In the genomic region with DNA sequence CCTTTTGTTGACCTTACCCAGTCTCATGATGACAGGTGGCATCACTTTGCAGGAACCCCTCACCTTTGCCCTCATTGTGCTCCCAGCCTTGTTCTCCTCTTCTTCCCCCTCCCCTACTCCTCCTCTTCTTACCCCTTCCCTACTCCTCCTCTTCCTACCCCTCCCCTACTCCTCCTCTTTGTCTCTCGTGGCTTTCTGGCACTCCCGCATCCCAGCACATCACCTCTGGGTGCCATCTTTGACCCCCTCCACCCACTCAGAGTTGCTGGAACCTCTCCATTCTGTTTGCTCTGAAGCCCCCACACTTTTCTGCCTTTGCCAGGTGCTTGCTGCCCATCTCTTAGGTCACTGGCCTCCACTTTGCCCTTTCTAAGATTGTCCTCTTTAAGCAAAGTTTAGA, we compare ENCODE assay signal across 24 cellular contexts. TPM values are rescaled to one million over a fixed set of nuclear protein-coding genes. Genes with fewer than 3 reads are reported as not detected.
DNase-seq lines count a peak whose midpoint lies in the region; ATAC-seq and TF ChIP-seq lines count a peak whose summit lies in the region.
"Had no signal": no experiment of that assay in that cellular context is flagged by ENCODE, and none has a peak within 500 bp of the region (broad histone marks: within the 10 kb centered on the region; RNA-seq: fewer than 3 reads in every experiment).

No MANE protein-coding gene starts in this region.

- intact Hi-C loops in CD8-positive, alpha-beta T cell (cut with DNase I, micrococcal nuclease) = no loop called here
- intact Hi-C loops in left lung (cut with DNase I) = no loop called here

- H3K36me3 ChIP-seq in CD8-positive, alpha-beta T cell (ENCODE audit: insufficient read depth, low read length) = no peaks in the 10 kb centered on the region
- H3K36me3 ChIP-seq in left lung = peaks cover 0 to 9% of the 10 kb centered on the region in 2 donors
- H3K36me3 ChIP-seq: breast epithelium, prostate gland, SJCRH30 had no signal

- H3K4me3 Mint-ChIP-seq in T-helper 2 cell treated with Interferon-gamma antibody and Interleukin-4, amounts not matched to agents 5 μg/mL and 100 μg/mL, for 36 hours = no peak overlapping the region
- H3K4me3 Mint-ChIP-seq in CD8-positive, alpha-beta T cell = no peak overlapping the region
- no peak overlapping the region for H3K4me3 Mint-ChIP-seq in brain
- peak overlapping the region; percentile 20 for H3K4me3 Mint-ChIP-seq in neural crest cell

- no peak overlapping the region for H3K4me3 ChIP-seq in CD8-positive, alpha-beta T cell (ENCODE audit: low read depth, low read length)
- H3K4me3 ChIP-seq in left lung = no peak overlapping the region
- H3K4me3 ChIP-seq: breast epithelium, prostate gland, SJCRH30 had no signal

- H3K9me3 Mint-ChIP-seq in T-helper 2 cell treated with Interferon-gamma antibody and Interleukin-4, amounts not matched to agents 5 μg/mL and 100 μg/mL, for 36 hours = peaks cover 11% of the 10 kb centered on the region
- H3K9me3 Mint-ChIP-seq in CD8-positive, alpha-beta T cell = no peaks in the 10 kb centered on the region
- H3K9me3 Mint-ChIP-seq in brain (peaks cover 5 to 9% (median 6%) of the 10 kb centered on the region in 5 experiments), neural crest cell (peaks cover 3% of the 10 kb centered on the region)

- peaks cover 61% of the 10 kb centered on the region for H3K36me3 Mint-ChIP-seq in T-helper 2 cell treated with Interferon-gamma antibody and Interleukin-4, amounts not matched to agents 5 μg/mL and 100 μg/mL, for 36 hours (ENCODE audit: low read depth)
- peaks cover 31% of the 10 kb centered on the region for H3K36me3 Mint-ChIP-seq in CD8-positive, alpha-beta T cell
- peaks cover 36% of the 10 kb centered on the region for H3K36me3 Mint-ChIP-seq in brain
- H3K36me3 Mint-ChIP-seq in neural crest cell (ENCODE audit: low read depth) = peaks cover 17% of the 10 kb centered on the region

- H3K4me1 Mint-ChIP-seq in T-helper 2 cell treated with Interferon-gamma antibody and Interleukin-4, amounts not matched to agents 5 μg/mL and 100 μg/mL, for 36 hours (ENCODE audit: low read depth) = peaks cover 41% of the 10 kb centered on the region
- peaks cover 52% of the 10 kb centered on the region for H3K4me1 Mint-ChIP-seq in CD8-positive, alpha-beta T cell (ENCODE audit: low read depth)
- peaks cover 23% of the 10 kb centered on the region for H3K4me1 Mint-ChIP-seq in brain
- H3K4me1 Mint-ChIP-seq in neural crest cell = peaks cover 39% of the 10 kb centered on the region

- ATAC-seq in CD8-positive, alpha-beta T cell = no peak
- no peak for ATAC-seq in left lung
- no peak for ATAC-seq in HG02678 (IDR thresholded peaks at IDR 0.05; ENCODE audit: unreplicated experiment)
- ATAC-seq: esophagus mucosa; foreskin keratinocyte; left lobe of liver; naive thymus-derived CD4-positive, alpha-beta T cell had no signal

- H3K27me3 ChIP-seq in CD8-positive, alpha-beta T cell (ENCODE audit: insufficient read depth, low read length) = no peaks in the 10 kb centered on the region
- no peaks in the 10 kb centered on the region for H3K27me3 ChIP-seq in left lung
- H3K27me3 ChIP-seq: breast epithelium, foreskin keratinocyte, SJCRH30 had no signal

- DNase-seq in T-helper 2 cell treated with Interferon-gamma antibody and Interleukin-4, amounts not matched to agents 5 μg/mL and 100 μg/mL, for 36 hours (ENCODE audit: low spot score) = no peak
- DNase-seq in T-helper 2 cell (no peak), neural crest cell (ENCODE audit: low read depth, low spot score) (no peak), left lung (no peak), NCI-H128 (lab: John Stamatoyannopoulos, UW; ENCODE audit: unreplicated experiment) (no peak)
- no peak for DNase-seq in CD8-positive, alpha-beta T cell
- DNase-seq: activated CD4-positive, alpha-beta T cell treated with anti-CD3 and anti-CD28 coated beads for 4 hours; DMS53; effector memory CD4-positive, alpha-beta T cell; foreskin keratinocyte; GOT3; NCI-H1048; NCI-H187 treated with DMSO at 0.1 percent for 48 hours; NCI-H69; SJCRH30; trophoblast cell had no signal

- H3K27me3 Mint-ChIP-seq in T-helper 2 cell treated with Interferon-gamma antibody and Interleukin-4, amounts not matched to agents 5 μg/mL and 100 μg/mL, for 36 hours (ENCODE audit: low read depth) = no peaks in the 10 kb centered on the region
- no peaks in the 10 kb centered on the region for H3K27me3 Mint-ChIP-seq in CD8-positive, alpha-beta T cell (ENCODE audit: low read depth)
- no peaks in the 10 kb centered on the region for H3K27me3 Mint-ChIP-seq in brain
- no peaks in the 10 kb centered on the region for H3K27me3 Mint-ChIP-seq in neural crest cell (ENCODE audit: low read depth)
- H3K27me3 Mint-ChIP-seq: naive thymus-derived CD4-positive, alpha-beta T cell had no signal

- no peak overlapping the region for H3K27ac ChIP-seq in CD8-positive, alpha-beta T cell (ENCODE audit: low read depth, low read length)
- H3K27ac ChIP-seq in left lung = peak overlapping the region in 1 of 2 donors; percentile 3
- H3K27ac ChIP-seq: 22Rv1, breast epithelium, foreskin keratinocyte, prostate gland, SJCRH30 had no signal

- H3K9me3 ChIP-seq in CD8-positive, alpha-beta T cell (ENCODE audit: low read length) = no peaks in the 10 kb centered on the region
- H3K9me3 ChIP-seq in left lung = no peaks in the 10 kb centered on the region
- H3K9me3 ChIP-seq: breast epithelium, prostate gland, SJCRH30 had no signal

- H3K27ac Mint-ChIP-seq in T-helper 2 cell treated with Interferon-gamma antibody and Interleukin-4, amounts not matched to agents 5 μg/mL and 100 μg/mL, for 36 hours = peak overlapping the region; percentile 41
- peak overlapping the region; percentile 52 for H3K27ac Mint-ChIP-seq in CD8-positive, alpha-beta T cell
- H3K27ac Mint-ChIP-seq in brain (peak overlapping the region in 3 of 5 experiments; percentile 18 to 58 (median 52)), neural crest cell (ENCODE audit: unreplicated experiment) (no peak overlapping the region)

- peaks cover 23% of the 10 kb centered on the region for H3K4me1 ChIP-seq in CD8-positive, alpha-beta T cell (ENCODE audit: insufficient read depth, low read length)
- H3K4me1 ChIP-seq in left lung = peaks cover 0 to 41% of the 10 kb centered on the region in 2 donors
- H3K4me1 ChIP-seq: breast epithelium, prostate gland, SJCRH30 had no signal

- CTCF ChIA-PET in CD8-positive, alpha-beta T cell (lab: Charles Lee) = no interaction called here

- POLR2A ChIA-PET in CD8-positive, alpha-beta T cell (lab: Charles Lee) = no interaction called here

- TF ChIP-seq CTCF in CD8-positive, alpha-beta T cell (IDR thresholded peaks at IDR 0.05) = no peak
- no peak for TF ChIP-seq CTCF in brain (conservative IDR thresholded peaks at IDR 0.05)
- TF ChIP-seq CTCF in neural crest cell (conservative IDR thresholded peaks at IDR 0.05) = no peak
- TF ChIP-seq CTCF in left lung (IDR thresholded peaks at IDR 0.05) = no peak

RNA-seq across cellular contexts. Expression of gene UBE2F, which starts 17.1 kb away (rescaled TPM):
- total RNA-seq in CD8-positive, alpha-beta T cell = 10 to 100 TPM; 16.5 to 18.4 TPM
- polyA plus RNA-seq in brain (ENCODE audit: insufficient read depth, low read depth, low replicate concordance) = 33.5 TPM
- total RNA-seq in neural crest cell = 56.8 and 62.3 TPM in 2 replicates
- 10 to 100 TPM; 48.5 to 58.9 TPM for total RNA-seq in left lung
